ENCODE assay signal across 12 cellular contexts in the genomic region with DNA sequence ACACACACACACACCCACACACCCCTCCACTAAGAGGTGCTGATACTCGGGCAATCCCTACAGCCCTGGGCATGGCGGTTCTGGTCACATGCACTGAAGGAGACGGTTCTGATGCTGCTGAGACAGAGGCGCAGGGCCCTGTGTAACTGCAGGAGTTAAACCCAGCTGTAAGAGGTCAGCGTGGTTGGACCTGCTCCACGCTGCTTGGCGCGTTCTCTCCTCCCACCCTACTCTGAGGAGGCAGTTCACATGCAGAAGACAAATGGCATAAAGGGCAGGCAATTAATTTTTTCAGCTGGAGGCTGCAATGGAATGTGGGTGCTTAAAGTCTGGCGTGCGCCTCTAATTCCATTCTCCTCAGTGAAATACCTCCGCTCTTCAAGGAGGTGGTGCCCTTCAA. TPM values are rescaled to one million over a fixed set of nuclear protein-coding genes. Genes with fewer than 3 reads are reported as not detected.
DNase-seq lines count a peak whose midpoint lies in the region; ATAC-seq and TF ChIP-seq lines count a peak whose summit lies in the region.
"Had no signal": no experiment of that assay in that cellular context is flagged by ENCODE, and none has a peak within 500 bp of the region (broad histone marks: within the 10 kb centered on the region; RNA-seq: fewer than 3 reads in every experiment).

No MANE protein-coding gene starts in this region.

- peaks cover 8 to 16% (median 15%) of the 10 kb centered on the region in 5 experiments for H3K9me3 Mint-ChIP-seq in brain

- H3K4me1 Mint-ChIP-seq in brain = peaks cover 49% of the 10 kb centered on the region

- peak; percentile 8 for DNase-seq in activated CD4-positive, alpha-beta T cell treated with anti-CD3 and anti-CD28 coated beads for 48 hours
- DNase-seq in activated CD4-positive, alpha-beta T cell treated with anti-CD3 and anti-CD28 coated beads, Interleukin-2, amount 50 U/mL, for 48 hours = no peak
- DNase-seq: GDM1; midbrain; NCI-H1436 treated with DMSO at 0.1 percent for 48 hours; stimulated activated CD4-positive, alpha-beta T cell treated with anti-CD3 and anti-CD28 coated beads, Interleukin-1b, Interleukin-23, amount 100 ng/mL, for 48 hours had no signal

- peak overlapping the region in 1 of 5 experiments; percentile 16 for H3K4me3 Mint-ChIP-seq in brain

- H3K27me3 Mint-ChIP-seq in brain = no peaks in the 10 kb centered on the region

- peaks cover 5% of the 10 kb centered on the region for H3K36me3 Mint-ChIP-seq in brain

- no peak overlapping the region for H3K9ac ChIP-seq in subcutaneous abdominal adipose tissue (ENCODE audit: low read length in 5 of 5)

- H3K4me1 ChIP-seq in mesodermal cell (ENCODE audit: control insufficient read depth, insufficient read depth, low read length, poor library complexity, severe bottlenecking) (peaks cover 15% of the 10 kb centered on the region), subcutaneous abdominal adipose tissue (ENCODE audit: control insufficient read depth in 5 of 5, insufficient read depth in 5 of 5, low read length in 5 of 5) (peaks cover 5 to 39% (median 33%) of the 10 kb centered on the region in 5 donors)

- no peak for ATAC-seq in HG02938 (IDR thresholded peaks at IDR 0.05; ENCODE audit: unreplicated experiment)
- ATAC-seq in HG02970 (IDR thresholded peaks at IDR 0.05; ENCODE audit: low FRiP score, unreplicated experiment) = no peak
- no peak for ATAC-seq in HG02759 (IDR thresholded peaks at IDR 0.05; ENCODE audit: unreplicated experiment)

- no peaks in the 10 kb centered on the region for H3K36me3 ChIP-seq in mesodermal cell (ENCODE audit: control insufficient read depth, insufficient read depth, low read length)
- H3K36me3 ChIP-seq in subcutaneous abdominal adipose tissue (ENCODE audit: control insufficient read depth in 5 of 5, insufficient read depth in 5 of 5, low read length in 5 of 5) = no peaks in the 10 kb centered on the region

- H3K4me3 ChIP-seq in mesodermal cell (ENCODE audit: extremely low read depth, insufficient read depth, low read length, poor library complexity, severe bottlenecking) (no peak overlapping the region), subcutaneous abdominal adipose tissue (ENCODE audit: low read depth in 1 of 5, low read length in 5 of 5) (peak overlapping the region in 4 of 5 donors; percentile 65 to 75 (median 73))

- H3K9me3 ChIP-seq in mesodermal cell (ENCODE audit: control insufficient read depth, low read length) (no peaks in the 10 kb centered on the region), subcutaneous abdominal adipose tissue (ENCODE audit: control insufficient read depth in 5 of 5, low read length in 5 of 5) (no peaks in the 10 kb centered on the region)

- TF ChIP-seq CTCF in brain (conservative IDR thresholded peaks at IDR 0.05) = no peak

- H3K27me3 ChIP-seq in subcutaneous abdominal adipose tissue (ENCODE audit: control insufficient read depth in 5 of 5, insufficient read depth in 4 of 5, low read length in 5 of 5) = peaks cover 0 to 4% (median 0%) of the 10 kb centered on the region in 5 donors

- 92 to 94% methylated on average over 8 to 9 of the region's 11 CpGs for WGBS in mesodermal cell (ENCODE audit: insufficient coverage in 2 of 2), 2 experiments

- H3K27ac ChIP-seq in mesodermal cell (ENCODE audit: low read depth, low read length, severe bottlenecking) (peak overlapping the region; percentile 97), subcutaneous abdominal adipose tissue (ENCODE audit: low read depth, low read length) (peak overlapping the region; percentile 71)

- H3K27ac Mint-ChIP-seq in brain = peak overlapping the region in 3 of 5 experiments; percentile 65 to 97 (median 96)

RNA-seq across cellular contexts. Expression of a gene that starts 35.2 kb away (rescaled TPM):
- polyA plus RNA-seq in brain (ENCODE audit: insufficient read depth, low read depth, low replicate concordance) = not detected
- not detected for polyA plus RNA-seq in mesodermal cell (2013, experiment 1 of 2)
- not detected for polyA plus RNA-seq in mesodermal cell (2013, experiment 2 of 2)
